Comparison of ENCODE assay signal across 10 cellular contexts in genomic region chr6:16803294-16804006, GRCh38. TPM values are rescaled to one million over a fixed set of nuclear protein-coding genes. Genes with fewer than 3 reads are reported as not detected.
DNase-seq lines count a peak whose midpoint lies in the region; ATAC-seq and TF ChIP-seq lines count a peak whose summit lies in the region.
"Had no signal": no experiment of that assay in that cellular context is flagged by ENCODE, and none has a peak within 500 bp of the region (broad histone marks: within the 10 kb centered on the region; RNA-seq: fewer than 3 reads in every experiment).

No MANE protein-coding gene starts in this region.

- peaks cover 25% of the 10 kb centered on the region for H3K4me1 Mint-ChIP-seq in glutamatergic neuron (ENCODE audit: low read depth, unreplicated experiment)
- H3K4me1 Mint-ChIP-seq in stimulated activated naive CD8-positive, alpha-beta T cell treated with anti-CD3 and anti-CD28 coated beads, Interleukin-15, amount 100 ng/mL, for 72 hours: peaks cover 17% of the 10 kb centered on the region

- DNase-seq in amygdala (lab: John Stamatoyannopoulos, UW) (peak in 55 of 56 donors; percentile 3 to 88 (median 66)), glutamatergic neuron (peak; percentile 73), middle frontal gyrus (ENCODE audit: extremely low spot score, low spot score) (peak; percentile 77), uterus (peak; percentile 60 to 73), NCI-H345 treated with DMSO at 0.1 percent for 48 hours (lab: John Stamatoyannopoulos, UW; ENCODE audit: unreplicated experiment) (no peak), NCI-H1694 (lab: John Stamatoyannopoulos, UW) (no peak)
- DNase-seq in activated CD4-positive, alpha-beta T cell treated with anti-CD3 and anti-CD28 coated beads, Interleukin-2, amount 50 U/mL, for 4 hours: no peak
- no peak for DNase-seq in stimulated activated naive CD8-positive, alpha-beta T cell treated with anti-CD3 and anti-CD28 coated beads, Interleukin-15, amount 100 ng/mL, for 72 hours
- DNase-seq: activated CD4-positive, alpha-beta T cell treated with anti-CD3 and anti-CD28 coated beads, Interleukin-2, amount 10 ng/mL, durations not matched to agents 24 days and 14 days; NCI-H226 had no signal

- no peaks in the 10 kb centered on the region for H3K27me3 ChIP-seq in uterus

- intact Hi-C loops in uterus (cut with DNase I; ENCODE audit: low total_unique reads): no loop called here

- TF ChIP-seq POLR2A in uterus (IDR thresholded peaks at IDR 0.05): peak in 1 of 2 donors; percentile 8

- H3K4me1 ChIP-seq in uterus: no peaks in the 10 kb centered on the region

- H3K36me3 Mint-ChIP-seq in glutamatergic neuron (ENCODE audit: unreplicated experiment): no peaks in the 10 kb centered on the region

- peak overlapping the region; percentile 97 for H3K27ac Mint-ChIP-seq in glutamatergic neuron (ENCODE audit: unreplicated experiment)
- no peak overlapping the region for H3K27ac Mint-ChIP-seq in stimulated activated naive CD8-positive, alpha-beta T cell treated with anti-CD3 and anti-CD28 coated beads, Interleukin-15, amount 100 ng/mL, for 72 hours
- H3K27ac Mint-ChIP-seq: activated CD4-positive, alpha-beta T cell treated with anti-CD3 and anti-CD28 coated beads, Interleukin-2, amount 10 ng/mL, durations not matched to agents 24 days and 14 days had no signal

- no peaks in the 10 kb centered on the region for H3K36me3 ChIP-seq in uterus

- H3K4me3 Mint-ChIP-seq in glutamatergic neuron (ENCODE audit: unreplicated experiment): peak overlapping the region; percentile 79
- no peak overlapping the region for H3K4me3 Mint-ChIP-seq in stimulated activated naive CD8-positive, alpha-beta T cell treated with anti-CD3 and anti-CD28 coated beads, Interleukin-15, amount 100 ng/mL, for 72 hours
- H3K4me3 Mint-ChIP-seq: activated CD4-positive, alpha-beta T cell treated with anti-CD3 and anti-CD28 coated beads, Interleukin-2, amount 10 ng/mL, durations not matched to agents 24 days and 14 days had no signal

- no peak for ATAC-seq in stimulated activated naive CD8-positive, alpha-beta T cell treated with anti-CD3 and anti-CD28 coated beads, Interleukin-15, amount 100 ng/mL, for 72 hours

- H3K4me3 ChIP-seq in uterus: peak overlapping the region; percentile 14 to 35

- H3K27ac ChIP-seq in uterus: peak overlapping the region; percentile 58 to 68

- H3K9me3 ChIP-seq in uterus: no peaks in the 10 kb centered on the region

- peaks cover 2% of the 10 kb centered on the region for H3K27me3 Mint-ChIP-seq in glutamatergic neuron (ENCODE audit: unreplicated experiment)
- peaks cover 7% of the 10 kb centered on the region for H3K27me3 Mint-ChIP-seq in stimulated activated naive CD8-positive, alpha-beta T cell treated with anti-CD3 and anti-CD28 coated beads, Interleukin-15, amount 100 ng/mL, for 72 hours

- TF ChIP-seq CTCF in glutamatergic neuron (IDR thresholded peaks at IDR 0.05; ENCODE audit: partially characterized antibody, unreplicated experiment): no peak
- no peak for TF ChIP-seq CTCF in uterus (IDR thresholded peaks at IDR 0.05)

- H3K9me3 Mint-ChIP-seq in glutamatergic neuron (ENCODE audit: unreplicated experiment): no peaks in the 10 kb centered on the region
- H3K9me3 Mint-ChIP-seq in stimulated activated naive CD8-positive, alpha-beta T cell treated with anti-CD3 and anti-CD28 coated beads, Interleukin-15, amount 100 ng/mL, for 72 hours: no peaks in the 10 kb centered on the region
- H3K9me3 Mint-ChIP-seq: activated CD4-positive, alpha-beta T cell treated with anti-CD3 and anti-CD28 coated beads, Interleukin-2, amount 10 ng/mL, durations not matched to agents 24 days and 14 days had no signal

RNA-seq across cellular contexts. Expression of gene ATXN1, which starts 42.2 kb away (rescaled TPM):
- total RNA-seq in glutamatergic neuron (ENCODE audit: unreplicated experiment): 15.5 TPM
- 100 to 1,000 TPM in 1 of 4 donors, 10 to 100 TPM in 3; 21.0 to 102 (median 51.1) TPM for total RNA-seq in uterus

Comparison
In these comparisons a context has a peak if more than half of its experiments do, and no peak if none do; other contexts are left out.
1. DNase-seq: peak in amygdala (55 of 56), glutamatergic neuron (single experiment), middle frontal gyrus (single experiment) and uterus (2 of 2); none in NCI-H345 treated with DMSO at 0.1 percent for 48 hours (single experiment), activated CD4-positive, alpha-beta T cell treated with anti-CD3 and anti-CD28 coated beads, Interleukin-2, amount 50 U/mL, for 4 hours (0 of 2), NCI-H1694 (single experiment) and stimulated activated naive CD8-positive, alpha-beta T cell treated with anti-CD3 and anti-CD28 coated beads, Interleukin-15, amount 100 ng/mL, for 72 hours (0 of 2).